1 cellular context compared by ENCODE assay signal in the genomic region with DNA sequence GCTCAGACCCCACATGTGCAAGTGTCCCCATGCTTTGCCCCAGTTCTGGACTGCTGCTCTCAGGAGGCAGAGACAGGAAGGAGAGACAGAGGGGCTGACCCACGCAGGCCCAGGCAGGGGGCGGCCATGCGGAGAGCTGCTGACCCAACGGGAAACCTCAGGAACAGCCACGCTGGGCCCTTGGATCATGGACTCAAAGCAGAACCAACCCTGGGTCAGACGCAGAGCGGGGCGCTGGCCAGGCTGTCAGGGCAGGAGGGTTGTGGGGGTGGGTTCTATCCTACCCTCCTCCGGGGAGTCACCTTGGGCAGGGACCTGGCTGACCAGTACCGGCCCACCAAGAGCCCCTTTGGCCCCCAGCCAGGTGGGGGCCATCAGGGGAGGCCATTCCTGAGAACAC.
TF ChIP-seq lines count a peak whose summit lies in the region.

No MANE protein-coding gene starts in this region.

TF ChIP-seq in neural cell, 6 proteins besides CTCF, POLR2A, EP300 and RAD21 (continued from another document):
- TF ChIP-seq REST (IDR thresholded peaks at IDR 0.05; ENCODE audit: borderline replicate concordance): no peak
- TF ChIP-seq POLR2AphosphoS5 (IDR thresholded peaks at IDR 0.05): no peak
- TF ChIP-seq MXI1 (conservative IDR thresholded peaks at IDR 0.05; ENCODE audit: poor library complexity, severe bottlenecking): no peak
- TF ChIP-seq SMC3 (conservative IDR thresholded peaks at IDR 0.05; ENCODE audit: poor library complexity): no peak
- no peak for TF ChIP-seq EZH2 (IDR thresholded peaks at IDR 0.05; ENCODE audit: borderline replicate concordance, insufficient read depth, low read length, poor library complexity, severe bottlenecking)
